ENCODE assay signal across 8 cellular contexts in genomic region chr22:24208012-24208749, GRCh38. TPM values are rescaled to one million over a fixed set of nuclear protein-coding genes. Genes with fewer than 3 reads are reported as not detected.
A peak's percentile ranks its signal among the peaks of the same experiment; 100 is the strongest.
DNase-seq lines count a peak whose midpoint lies in the region; ATAC-seq and TF ChIP-seq lines count a peak whose summit lies in the region.

No MANE protein-coding gene starts in this region.

- H3K27me3 Mint-ChIP-seq in brain: peaks cover 4% of the 10 kb centered on the region

- H3K27me3 ChIP-seq in BLaER1 treated with 17β-estradiol and CSF1 and Interleukin-3, amounts not matched to agents 10 nM and 100 nM: no peaks in the 10 kb centered on the region
- H3K27me3 ChIP-seq in testis: no peaks in the 10 kb centered on the region

- H3K4me3 ChIP-seq in BLaER1 treated with 17β-estradiol and CSF1 and Interleukin-3, amounts not matched to agents 10 nM and 100 nM: peak overlapping the region in 9 of 10 experiments; percentile 10 to 56 (median 35); a peak in 12 of 20 replicates
- no peak overlapping the region for H3K4me3 ChIP-seq in testis

- 13 to 30% methylated on average over 2 of the region's 2 CpGs for WGBS in testis, 2 donors

- ATAC-seq in GM21447 (IDR thresholded peaks at IDR 0.05; ENCODE audit: unreplicated experiment): no peak

- peak overlapping the region; percentile 71 to 92 (median 83); a peak in 21 of 22 replicates for H3K9ac ChIP-seq in BLaER1 treated with 17β-estradiol and CSF1 and Interleukin-3, amounts not matched to agents 10 nM and 100 nM

- peaks cover 16% of the 10 kb centered on the region for H3K4me1 Mint-ChIP-seq in brain

- no peak overlapping the region for H3K4me3 Mint-ChIP-seq in brain

- peaks cover 0 to 20% (median 16%) of the 10 kb centered on the region in 11 experiments; a peak in 17 of 22 replicates for H3K9me3 ChIP-seq in BLaER1 treated with 17β-estradiol and CSF1 and Interleukin-3, amounts not matched to agents 10 nM and 100 nM (replicated peaks in 1 of 11)
- no peaks in the 10 kb centered on the region for H3K9me3 ChIP-seq in testis

- H3K27ac ChIP-seq in BLaER1 treated with 17β-estradiol and CSF1 and Interleukin-3, amounts not matched to agents 10 nM and 100 nM: peak overlapping the region; percentile 88 to 100 (median 96)
- H3K27ac ChIP-seq in testis: peak overlapping the region; percentile 6 to 82

- H3K9me3 Mint-ChIP-seq in brain: peaks cover 0 to 7% (median 5%) of the 10 kb centered on the region in 5 experiments

- peaks cover 57 to 92% (median 76%) of the 10 kb centered on the region in 10 experiments for H3K4me1 ChIP-seq in BLaER1 treated with 17β-estradiol and CSF1 and Interleukin-3, amounts not matched to agents 10 nM and 100 nM
- peaks cover 24% of the 10 kb centered on the region for H3K4me1 ChIP-seq in testis

- DNase-seq in MV-4-11 (lab: John Stamatoyannopoulos, UW) (peak; percentile 97), kidney tubule cell (ENCODE audit: low spot score) (peak; percentile 82), testis (peak; percentile 40), activated gamma-delta T cell treated with Interleukin-2 at 50 U/mL for 16 hours (no peak)
- DNase-seq in activated CD4-positive, alpha-beta T cell treated with anti-CD3 and anti-CD28 coated beads, Interleukin-2, amount 50 U/mL, for 1 hour: no peak

- H3K36me3 Mint-ChIP-seq in brain: no peaks in the 10 kb centered on the region

- H3K4me2 ChIP-seq in BLaER1 treated with 17β-estradiol and CSF1 and Interleukin-3, amounts not matched to agents 10 nM and 100 nM: peak overlapping the region; percentile 74 to 95 (median 85)

- intact Hi-C loops in testis (cut with DNase I; ENCODE audit: low total_unique reads): no loop called here

- H3K27ac Mint-ChIP-seq in brain: peak overlapping the region in 3 of 5 experiments; percentile 70 to 89 (median 71)

- TF ChIP-seq CTCF in brain (conservative IDR thresholded peaks at IDR 0.05) (no peak), testis (IDR thresholded peaks at IDR 0.05) (no peak)

- H3K36me3 ChIP-seq in BLaER1 treated with 17β-estradiol and CSF1 and Interleukin-3, amounts not matched to agents 10 nM and 100 nM: peaks cover 0 to 6% (median 0%) of the 10 kb centered on the region in 11 experiments; a peak in 1 of 22 replicates
- no peaks in the 10 kb centered on the region for H3K36me3 ChIP-seq in testis (ENCODE audit: low read depth, missing control alignments)

- no peaks in the 10 kb centered on the region for H4K20me1 ChIP-seq in BLaER1 treated with 17β-estradiol and CSF1 and Interleukin-3, amounts not matched to agents 10 nM and 100 nM

- TF ChIP-seq POLR2A in testis (IDR thresholded peaks at IDR 0.05): no peak

RNA-seq across cellular contexts. Expression of gene SUSD2, which starts 26.9 kb away (rescaled TPM):
- 2.7 TPM for polyA plus RNA-seq in brain (ENCODE audit: insufficient read depth, low read depth, low replicate concordance)
- 10 to 100 TPM in 1 of 2 donors, 1 to 10 TPM in 1; 5.7 to 11.9 TPM for total RNA-seq in testis
- 5.3 TPM for polyA plus RNA-seq in testis (ENCODE audit: insufficient read depth, low read depth, low replicate concordance)

RNA-seq across cellular contexts. Expression of gene GGT5, which starts 36.7 kb away (rescaled TPM):
- polyA plus RNA-seq in brain (ENCODE audit: insufficient read depth, low read depth, low replicate concordance) (45.0 TPM), testis (ENCODE audit: insufficient read depth, low read depth, low replicate concordance) (27.1 TPM)
- 10 to 100 TPM; 15.0 to 22.9 TPM for total RNA-seq in testis

Comparison
In these comparisons a context has a peak if more than half of its experiments do, and no peak if none do; other contexts are left out.
1. H3K4me3 ChIP-seq: peak in BLaER1 treated with 17β-estradiol and CSF1 and Interleukin-3, amounts not matched to agents 10 nM and 100 nM (9 of 10); none in testis (0 of 2).
2. DNase-seq: peak in MV-4-11 (single experiment), kidney tubule cell (single experiment) and testis (single experiment); none in activated CD4-positive, alpha-beta T cell treated with anti-CD3 and anti-CD28 coated beads, Interleukin-2, amount 50 U/mL, for 1 hour (single experiment) and activated gamma-delta T cell treated with Interleukin-2 at 50 U/mL for 16 hours (single experiment).